Comparison of ENCODE assay signal across 1 cellular context in genomic region chr11:44709966-44710365, GRCh38.
TF ChIP-seq lines count a peak whose summit lies in the region.

No MANE protein-coding gene starts in this region.

TF ChIP-seq in H1, 55 proteins besides CTCF, POLR2A, EP300 and RAD21:
- TF ChIP-seq CTBP2 (IDR thresholded peaks at IDR 0.05; ENCODE audit: borderline replicate concordance, insufficient read depth, insufficient read length, low read length) (no peak), EGR1 (IDR thresholded peaks at IDR 0.05; ENCODE audit: borderline replicate concordance, low read depth, low read length) (no peak), POLR2AphosphoS5 (IDR thresholded peaks at IDR 0.05; ENCODE audit: low read depth, low read length) (no peak), SIN3A (conservative IDR thresholded peaks at IDR 0.05 in 1 of 2, IDR thresholded peaks at IDR 0.05 in 1 of 2; ENCODE audit: low read depth in 1 of 2, low read length in 2 of 2) (no peak), ASH2L (IDR thresholded peaks at IDR 0.05; ENCODE audit: low read length) (no peak), RXRA (IDR thresholded peaks at IDR 0.05; ENCODE audit: insufficient read depth, low read depth, low read length) (no peak), E2F6 (IDR thresholded peaks at IDR 0.05) (no peak), BACH1 (IDR thresholded peaks at IDR 0.05; ENCODE audit: low read length) (no peak), BCL11A (IDR thresholded peaks at IDR 0.05; ENCODE audit: low read depth in 2 of 2, low read length in 2 of 2) (no peak)
- TF ChIP-seq, protein P1, sequence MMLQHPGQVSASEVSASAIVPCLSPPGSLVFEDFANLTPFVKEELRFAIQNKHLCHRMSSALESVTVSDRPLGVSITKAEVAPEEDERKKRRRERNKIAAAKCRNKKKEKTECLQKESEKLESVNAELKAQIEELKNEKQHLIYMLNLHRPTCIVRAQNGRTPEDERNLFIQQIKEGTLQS (IDR thresholded peaks at IDR 0.05; ENCODE audit: insufficient read depth, low read depth, low read length) = no peak
